Comparison of ENCODE assay signal across 27 cellular contexts in the genomic region with DNA sequence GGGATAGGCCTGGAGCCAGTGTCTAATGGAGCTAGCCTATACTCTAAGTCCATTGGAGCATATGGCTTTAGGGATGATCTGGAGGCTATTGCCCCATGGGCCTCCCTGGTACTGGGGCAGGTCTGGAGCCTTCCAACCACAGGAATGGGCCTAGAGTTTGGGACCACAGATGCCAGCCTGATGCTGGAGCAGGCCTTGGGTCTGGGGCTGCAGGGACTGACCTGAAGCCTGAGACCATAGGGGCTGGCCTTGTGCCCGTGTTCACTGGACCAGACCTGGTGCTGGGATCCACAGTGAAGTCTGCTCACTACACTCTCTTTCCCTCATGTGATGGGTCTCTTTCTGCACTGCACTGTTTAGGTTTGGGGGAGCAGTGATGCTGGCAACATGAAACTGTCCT.
"Had no signal": no experiment of that assay in that cellular context is flagged by ENCODE, and none has a peak within 500 bp of the region (broad histone marks: within the 10 kb centered on the region; RNA-seq: fewer than 3 reads in every experiment).

No MANE protein-coding gene starts in this region.

- H3K4me3 ChIP-seq: colonic mucosa, esophagus squamous epithelium, gastrocnemius medialis, heart right ventricle, left lung, lower lobe of right lung, mucosa of descending colon had no signal

- H3K4me1 ChIP-seq: colonic mucosa, esophagus squamous epithelium, gastrocnemius medialis, heart right ventricle, left lung, lower lobe of right lung had no signal

- ATAC-seq: effector memory CD8-positive, alpha-beta T cell; esophagus mucosa; gastrocnemius medialis; heart right ventricle; left cardiac atrium; left lung; left ventricle myocardium superior; mucosa of descending colon had no signal

- H3K27ac ChIP-seq: colonic mucosa, epithelial cell of prostate, esophagus squamous epithelium, gastrocnemius medialis, heart right ventricle, left lung, lower lobe of right lung had no signal

- H3K27me3 ChIP-seq: colonic mucosa, esophagus squamous epithelium, gastrocnemius medialis, heart right ventricle, left lung had no signal

- H3K4me3 Mint-ChIP-seq: dendritic cell treated with granulocyte-macrophage colony-stimulating factor and Interleukin-4, amounts not matched to agents 40 ng/mL and 50 ng/mL, for 4 days; effector memory CD8-positive, alpha-beta T cell; endodermal cell; mesothelial cell of epicardium had no signal

- H3K36me3 Mint-ChIP-seq: mesothelial cell of epicardium had no signal

- H3K36me3 ChIP-seq: colonic mucosa, esophagus squamous epithelium, gastrocnemius medialis, heart right ventricle, left lung, lower lobe of right lung had no signal

- H3K4me1 Mint-ChIP-seq: mesothelial cell of epicardium had no signal

- H3K27me3 Mint-ChIP-seq: dendritic cell treated with granulocyte-macrophage colony-stimulating factor and Interleukin-4, amounts not matched to agents 40 ng/mL and 50 ng/mL, for 4 days had no signal

- H3K9me3 Mint-ChIP-seq: effector memory CD8-positive, alpha-beta T cell had no signal

- H3K27ac Mint-ChIP-seq: dendritic cell treated with granulocyte-macrophage colony-stimulating factor and Interleukin-4, amounts not matched to agents 40 ng/mL and 50 ng/mL, for 4 days; effector memory CD8-positive, alpha-beta T cell; endodermal cell; mesothelial cell of epicardium had no signal

- H3K9me3 ChIP-seq: colonic mucosa, esophagus squamous epithelium, mucosa of descending colon had no signal

- FAIRE-seq: endometrium, islet of Langerhans, keratinocyte had no signal

- DNase-seq: colonic mucosa; cortex of kidney; effector CD8-positive, alpha-beta T cell; effector memory CD8-positive, alpha-beta T cell; endodermal cell; erythroblast; esophagus squamous epithelium; foreskin fibroblast; foreskin melanocyte; gastrocnemius medialis; glutamatergic neuron; head of caudate nucleus; heart right ventricle; hippocampal formation; left cardiac atrium; left lung; left ventricle myocardium superior; lower lobe of right lung; mesenchymal stem cell; mucosa of descending colon had no signal
